In the genomic region with DNA sequence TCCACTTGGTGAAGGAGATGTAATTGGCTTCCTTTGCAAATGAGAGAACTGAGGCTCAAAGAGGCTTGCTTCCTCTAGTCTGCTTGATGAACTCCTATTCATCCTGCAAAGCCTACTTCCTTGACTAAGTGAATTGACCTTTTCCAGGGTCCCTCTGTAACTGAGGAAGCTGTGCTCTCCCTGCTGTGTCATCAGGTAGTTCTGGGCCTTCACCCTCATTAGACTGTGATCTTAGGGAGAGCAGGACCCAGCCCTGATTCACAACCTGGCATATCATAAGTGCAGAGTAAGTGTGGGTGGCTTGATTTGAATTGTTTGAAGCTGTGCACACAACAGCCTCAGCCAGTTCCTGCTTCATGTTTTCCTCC, we compare ENCODE assay signal across 10 cellular contexts. TPM values are rescaled to one million over a fixed set of nuclear protein-coding genes. Genes with fewer than 3 reads are reported as not detected.
DNase-seq lines count a peak whose midpoint lies in the region; ATAC-seq and TF ChIP-seq lines count a peak whose summit lies in the region.
"Had no signal": no experiment of that assay in that cellular context is flagged by ENCODE, and none has a peak within 500 bp of the region (broad histone marks: within the 10 kb centered on the region; RNA-seq: fewer than 3 reads in every experiment).

No MANE protein-coding gene starts in this region.

- peak overlapping the region; percentile 76 to 98 (median 90) for H3K4me2 ChIP-seq in BLaER1 treated with 17β-estradiol and CSF1 and Interleukin-3, amounts not matched to agents 10 nM and 100 nM

- peak; percentile 57 for ATAC-seq in activated T-helper 17 cell treated with anti-CD3 and anti-CD28 coated beads, Interleukin-2, amount 50 U/mL, for 72 hours (replicated peaks)
- no peak for ATAC-seq in natural killer cell

- no peaks in the 10 kb centered on the region for H3K9me3 ChIP-seq in BLaER1 treated with 17β-estradiol and CSF1 and Interleukin-3, amounts not matched to agents 10 nM and 100 nM (replicated peaks in 1 of 11)
- H3K9me3 ChIP-seq: SJCRH30 had no signal

- no peaks in the 10 kb centered on the region for H3K9me3 Mint-ChIP-seq in activated T-helper 17 cell treated with anti-CD3 and anti-CD28 coated beads, Interleukin-2, amount 50 U/mL, for 72 hours
- H3K9me3 Mint-ChIP-seq in natural killer cell = peaks cover 3 to 6% of the 10 kb centered on the region in 2 donors

- no peak for DNase-seq in HL-60 (ENCODE audit: low read depth in 1 of 2, low spot score in 1 of 2)
- DNase-seq in natural killer cell = no peak
- DNase-seq in H4 (ENCODE audit: low spot score) = no peak
- no peak for DNase-seq in GF-D8 (lab: John Stamatoyannopoulos, UW)
- no peak for DNase-seq in RPMI8226
- no peak for DNase-seq in NCI-H187 (lab: John Stamatoyannopoulos, UW)

- H3K36me3 Mint-ChIP-seq in activated T-helper 17 cell treated with anti-CD3 and anti-CD28 coated beads, Interleukin-2, amount 50 U/mL, for 72 hours (ENCODE audit: low read depth) = peaks cover 47% of the 10 kb centered on the region
- H3K36me3 Mint-ChIP-seq in natural killer cell = no peaks in the 10 kb centered on the region

- H3K9ac ChIP-seq in BLaER1 treated with 17β-estradiol and CSF1 and Interleukin-3, amounts not matched to agents 10 nM and 100 nM = peak overlapping the region in 5 of 11 experiments; percentile 12 to 71 (median 58); a peak in 7 of 22 replicates

- TF ChIP-seq CTCF in HL-60 (IDR thresholded peaks at IDR 0.05; ENCODE audit: insufficient read depth, low read length) (no peak), natural killer cell (IDR thresholded peaks at IDR 0.05) (no peak)

- H4K20me1 ChIP-seq in BLaER1 treated with 17β-estradiol and CSF1 and Interleukin-3, amounts not matched to agents 10 nM and 100 nM = no peaks in the 10 kb centered on the region

- H3K4me3 Mint-ChIP-seq in activated T-helper 17 cell treated with anti-CD3 and anti-CD28 coated beads, Interleukin-2, amount 50 U/mL, for 72 hours = peak overlapping the region; percentile 85
- no peak overlapping the region for H3K4me3 Mint-ChIP-seq in natural killer cell

- no peaks in the 10 kb centered on the region for H3K27me3 Mint-ChIP-seq in activated T-helper 17 cell treated with anti-CD3 and anti-CD28 coated beads, Interleukin-2, amount 50 U/mL, for 72 hours
- H3K27me3 Mint-ChIP-seq in natural killer cell (ENCODE audit: low read depth in 2 of 2) = no peaks in the 10 kb centered on the region

- H3K27ac Mint-ChIP-seq in activated T-helper 17 cell treated with anti-CD3 and anti-CD28 coated beads, Interleukin-2, amount 50 U/mL, for 72 hours = peak overlapping the region; percentile 100
- peak overlapping the region; percentile 95 to 97 for H3K27ac Mint-ChIP-seq in natural killer cell

- H3K4me3 ChIP-seq in BLaER1 treated with 17β-estradiol and CSF1 and Interleukin-3, amounts not matched to agents 10 nM and 100 nM = no peak overlapping the region
- H3K4me3 ChIP-seq in HL-60 (replicated peaks; ENCODE audit: insufficient read depth, low read length) = no peak overlapping the region
- H3K4me3 ChIP-seq: SJCRH30 had no signal

- H3K27me3 ChIP-seq in BLaER1 treated with 17β-estradiol and CSF1 and Interleukin-3, amounts not matched to agents 10 nM and 100 nM = no peaks in the 10 kb centered on the region
- no peaks in the 10 kb centered on the region for H3K27me3 ChIP-seq in HL-60 (ENCODE audit: insufficient read depth, poor library complexity, severe bottlenecking)
- H3K27me3 ChIP-seq: SJCRH30 had no signal

- no peaks in the 10 kb centered on the region for H3K36me3 ChIP-seq in BLaER1 treated with 17β-estradiol and CSF1 and Interleukin-3, amounts not matched to agents 10 nM and 100 nM
- H3K36me3 ChIP-seq: SJCRH30 had no signal

- peaks cover 92 to 100% (median 96%) of the 10 kb centered on the region in 10 experiments for H3K4me1 ChIP-seq in BLaER1 treated with 17β-estradiol and CSF1 and Interleukin-3, amounts not matched to agents 10 nM and 100 nM

- peaks cover 75% of the 10 kb centered on the region for H3K4me1 Mint-ChIP-seq in activated T-helper 17 cell treated with anti-CD3 and anti-CD28 coated beads, Interleukin-2, amount 50 U/mL, for 72 hours
- H3K4me1 Mint-ChIP-seq in natural killer cell = peaks cover 90 to 98% of the 10 kb centered on the region in 2 donors

- H3K27ac ChIP-seq in BLaER1 treated with 17β-estradiol and CSF1 and Interleukin-3, amounts not matched to agents 10 nM and 100 nM = peak overlapping the region; percentile 43 to 94 (median 81); a peak in 20 of 22 replicates
- peak overlapping the region; percentile 95 for H3K27ac ChIP-seq in HL-60 (replicated peaks)
- H3K27ac ChIP-seq: SJCRH30 had no signal

- intact Hi-C loops in natural killer cell (cut with micrococcal nuclease) = loop anchor here (5.0 kb wide), 1 partner anchor 122 kb away; a partner anchor contains a TSS

RNA-seq across cellular contexts. Expression of a gene that starts 16.3 kb away (rescaled TPM):
- 10 to 100 TPM; 48.5 to 68.7 TPM for total RNA-seq in activated T-helper 17 cell treated with anti-CD3 and anti-CD28 coated beads, Interleukin-2, amount 50 U/mL, for 72 hours
- 1 to 10 TPM; 3.7 to 7.2 (median 4.8) TPM for total RNA-seq in natural killer cell
- not detected in 2 replicates for total RNA-seq in H4 (2014; rRNA removed; shearing (Covaris generic))
- total RNA-seq: lung microvascular endothelial cell had no signal

RNA-seq across cellular contexts. Expression of a gene that starts 32.9 kb away (rescaled TPM):
- total RNA-seq in activated T-helper 17 cell treated with anti-CD3 and anti-CD28 coated beads, Interleukin-2, amount 50 U/mL, for 72 hours = not detected
- not detected for total RNA-seq in natural killer cell
- not detected in 2 replicates for total RNA-seq in H4 (2014; rRNA removed; shearing (Covaris generic))
- total RNA-seq: lung microvascular endothelial cell, SJCRH30 had no signal

RNA-seq across cellular contexts. Expression of a gene that starts 37.0 kb away (rescaled TPM):
- total RNA-seq in activated T-helper 17 cell treated with anti-CD3 and anti-CD28 coated beads, Interleukin-2, amount 50 U/mL, for 72 hours = under 1 TPM in 1 of 2 donors, not detected in 1; 0.37 TPM
- not detected for total RNA-seq in natural killer cell
- total RNA-seq in H4 (2014; rRNA removed; shearing (Covaris generic)) = not detected in 2 replicates
- total RNA-seq: lung microvascular endothelial cell, SJCRH30 had no signal

Comparison
In these comparisons a context has a peak if more than half of its experiments do, and no peak if none do; other contexts are left out.
1. RNA of a gene that starts 16.3 kb away (total RNA-seq): 48.5 to 68.7 TPM in activated T-helper 17 cell treated with anti-CD3 and anti-CD28 coated beads, Interleukin-2, amount 50 U/mL, for 72 hours; 3.7 to 7.2 TPM in natural killer cell and not detected in H4; every median in the first group is over 4 times any median in the second.